In the genomic region with DNA sequence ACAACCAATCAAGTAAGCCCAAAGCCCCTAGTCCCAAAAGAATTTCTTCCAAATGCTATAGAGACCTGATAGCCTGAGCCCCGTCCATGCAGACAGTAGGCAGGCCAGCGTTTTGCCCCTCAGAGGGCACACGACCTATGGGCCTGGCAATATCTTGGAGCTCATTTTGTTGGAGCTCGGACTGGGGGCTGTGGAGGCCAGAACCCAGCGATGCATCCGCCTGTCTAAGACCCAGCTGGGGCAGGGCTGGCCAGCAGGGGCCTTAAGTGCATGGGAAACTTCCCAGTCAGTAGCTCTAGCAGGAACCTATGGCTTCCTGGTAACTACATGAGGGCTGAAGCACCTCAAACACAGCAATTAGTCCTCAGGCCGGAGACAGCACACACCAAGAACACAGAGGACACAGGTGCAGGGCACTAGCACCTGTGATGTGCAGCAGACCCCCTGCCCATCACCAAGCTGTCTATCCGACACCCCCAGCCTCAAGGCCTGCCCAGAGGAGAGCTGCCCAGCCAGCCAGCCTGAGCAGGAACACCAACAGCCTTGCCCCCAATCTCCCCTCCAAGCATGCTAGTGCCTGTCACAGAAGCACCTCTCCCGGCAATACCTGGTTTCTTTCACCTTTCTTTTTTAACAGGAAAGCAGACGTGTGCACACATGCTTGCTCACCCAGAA, we compare ENCODE assay signal across 18 cellular contexts.
"Had no signal": no experiment of that assay in that cellular context is flagged by ENCODE, and none has a peak within 500 bp of the region (broad histone marks: within the 10 kb centered on the region; RNA-seq: fewer than 3 reads in every experiment).

No MANE protein-coding gene starts in this region.

- DNase-seq: effector CD4-positive, alpha-beta T cell; endodermal cell; heart right ventricle; left ventricle myocardium superior; mesenchymal stem cell; midbrain; psoas muscle; retina; sigmoid colon; stimulated activated CD4-positive, alpha-beta T cell treated with anti-CD3 and anti-CD28 coated beads, Interleukin-12 subunit alpha, Interleukin-12 subunit beta, amount 100 ng/mL, for 4 hours; stimulated activated naive CD4-positive, alpha-beta T cell treated with Interleukin-2 at 50 U/mL for 16 hours; trophoblast cell had no signal

- H3K27ac ChIP-seq: coronary artery, heart right ventricle, neutrophil, psoas muscle, sigmoid colon, skin epidermis had no signal

- H3K27me3 ChIP-seq: heart right ventricle, neutrophil, sigmoid colon had no signal

- H3K27ac Mint-ChIP-seq: endodermal cell, nephron had no signal

- ATAC-seq: heart right ventricle, left cardiac atrium, left ventricle myocardium superior, psoas muscle had no signal

- H3K4me1 Mint-ChIP-seq: nephron had no signal

- H3K9me3 Mint-ChIP-seq: endodermal cell, nephron had no signal

- H3K36me3 ChIP-seq: neutrophil had no signal

- H3K4me3 ChIP-seq: coronary artery, heart right ventricle, lung, psoas muscle, sigmoid colon, skin epidermis had no signal

- H3K4me3 Mint-ChIP-seq: endodermal cell, nephron had no signal

- H3K4me1 ChIP-seq: psoas muscle, sigmoid colon had no signal

- H3K9me3 ChIP-seq: heart right ventricle, neutrophil, psoas muscle, sigmoid colon had no signal
